ENCODE assay signal across 26 cellular contexts in genomic region chr10:131109746-131110145, GRCh38.
"Had no signal": no experiment of that assay in that cellular context is flagged by ENCODE, and none has a peak within 500 bp of the region (broad histone marks: within the 10 kb centered on the region; RNA-seq: fewer than 3 reads in every experiment).

No MANE protein-coding gene starts in this region.

- H3K4me2 ChIP-seq: KMS-11 had no signal

- ATAC-seq: activated CD8-positive, alpha-beta memory T cell treated with anti-CD3 and anti-CD28 coated beads, Interleukin-2, amount 10 ng/mL, durations not matched to agents 7 days and 5 days; activated naive CD8-positive, alpha-beta T cell treated with anti-CD3 and anti-CD28 coated beads, Interleukin-2, amount 50 U/mL, for 24 hours; T-helper 17 cell had no signal

- H3K27ac ChIP-seq: brain microvascular endothelial cell, KMS-11 had no signal

- DNase-seq: activated B cell treated with CpG ODN at 0.5 μM for 24 hours; activated CD4-positive, alpha-beta T cell treated with anti-CD3 and anti-CD28 coated beads for 1 hour; activated CD4-positive, alpha-beta T cell treated with anti-CD3 and anti-CD28 coated beads, Interleukin-2, amount 10 ng/mL, durations not matched to agents 24 days and 14 days; activated CD4-positive, alpha-beta T cell treated with anti-CD3 and anti-CD28 coated beads, Interleukin-2, amount 50 U/mL, for 48 hours; activated CD8-positive, alpha-beta memory T cell treated with anti-CD3 and anti-CD28 coated beads, Interleukin-2, amount 10 ng/mL, durations not matched to agents 7 days and 5 days; activated effector memory CD4-positive, alpha-beta T cell treated with Interleukin-2 at 50 U/mL for 16 hours; activated naive CD4-positive, alpha-beta T cell; activated naive CD8-positive, alpha-beta T cell treated with anti-CD3 and anti-CD28 coated beads, Interleukin-2, amount 50 U/mL, for 24 hours; activated T-cell treated with anti-CD3 and anti-CD28 coated beads, Interleukin-2, amount 50 U/mL, for 24 hours; brain microvascular endothelial cell; MG63; MV-4-11; NCI-H1092 treated with DMSO at 0.1 percent for 48 hours; NCI-H1417 treated with DMSO at 0.1 percent for 48 hours; NCI-H1694; NCI-H2029; NCI-H2107; NCI-H2171 treated with DMSO at 0.1 percent for 48 hours; NCI-H226; NCI-H510A; NCI-H526 treated with DMSO at 0.1 percent for 48 hours; NCI-H82; SIG-M5; T-helper 17 cell; T-helper 9 cell had no signal

- H3K4me3 ChIP-seq: MG63 had no signal

- H3K36me3 ChIP-seq: brain microvascular endothelial cell, MG63 had no signal

- H3K9me3 ChIP-seq: MG63 had no signal

- H3K27me3 ChIP-seq: brain microvascular endothelial cell, MG63 had no signal

- H3K9ac ChIP-seq: KMS-11 had no signal
